19 cellular contexts compared by ENCODE assay signal in the genomic region with DNA sequence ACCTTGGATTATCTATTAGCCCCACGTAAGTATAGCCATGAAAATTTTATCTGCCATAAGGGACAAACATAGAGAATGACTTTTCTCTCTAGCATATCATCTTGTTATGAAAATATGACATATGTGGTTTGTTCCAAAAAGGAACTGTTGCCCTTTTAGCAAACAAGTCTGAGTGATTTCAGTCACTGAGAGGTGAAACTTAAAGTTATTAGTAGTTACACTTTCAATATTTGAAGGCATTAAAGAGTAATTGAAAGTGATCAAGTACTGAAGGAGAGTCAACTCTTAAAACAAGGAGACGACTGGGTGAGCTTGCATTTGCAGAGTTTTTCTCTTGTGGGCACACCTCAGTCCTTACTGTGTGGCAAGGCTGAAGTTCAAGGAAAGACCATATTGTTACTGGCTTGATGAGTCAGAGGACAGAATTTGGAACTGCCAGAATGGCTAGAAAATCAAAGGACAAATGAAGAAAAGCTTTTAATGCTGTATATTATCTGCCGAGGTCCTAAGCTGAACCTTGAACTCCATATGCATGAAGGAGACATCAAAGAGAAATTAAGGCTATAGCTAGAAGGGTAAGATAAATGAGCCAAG.
DNase-seq lines count a peak whose midpoint lies in the region; ATAC-seq, FAIRE-seq and TF ChIP-seq lines count a peak whose summit lies in the region.
"Had no signal": no experiment of that assay in that cellular context is flagged by ENCODE, and none has a peak within 500 bp of the region (broad histone marks: within the 10 kb centered on the region; RNA-seq: fewer than 3 reads in every experiment).

No MANE protein-coding gene starts in this region.

- FAIRE-seq in GM12891 (lab: Jason Lieb, UNC): no peak
- FAIRE-seq: colon had no signal

- H3K27me3 ChIP-seq in transverse colon: no peaks in the 10 kb centered on the region

- no peak for TF ChIP-seq CTCF in transverse colon (IDR thresholded peaks at IDR 0.05)

- 63 to 87% methylated on average over 3 of the region's 3 CpGs for WGBS in transverse colon (ENCODE audit: low coverage in 1 of 2), 2 donors

- peaks cover 0 to 3% of the 10 kb centered on the region in 2 donors for H3K9me3 ChIP-seq in transverse colon

- in situ Hi-C loops in transverse colon (cut with MboI; ENCODE audit: low pct_ligation_motif_present in 1 of 4, low pct_unique_long_range_greater_than_20kb in 1 of 4, low sequenced_read_pairs in 3 of 4): no loop called here

- no peak for TF ChIP-seq EP300 in transverse colon (IDR thresholded peaks at IDR 0.05; ENCODE audit: low read depth)

- H3K4me3 ChIP-seq in transverse colon: no peak overlapping the region

- H3K4me1 ChIP-seq in transverse colon: no peaks in the 10 kb centered on the region

- no peaks in the 10 kb centered on the region for H3K36me3 ChIP-seq in transverse colon

- no peak overlapping the region for H3K27ac ChIP-seq in transverse colon

- ATAC-seq in GM19351 (IDR thresholded peaks at IDR 0.05; ENCODE audit: unreplicated experiment) (peak; percentile 82), HG02610 (IDR thresholded peaks at IDR 0.05; ENCODE audit: unreplicated experiment) (peak; percentile 93), HG03558 (IDR thresholded peaks at IDR 0.05; ENCODE audit: extremely low read depth, unreplicated experiment) (peak; percentile 74)
- ATAC-seq: CD8-positive, alpha-beta T cell had no signal

- TF ChIP-seq POLR2A in GM12891 (IDR thresholded peaks at IDR 0.05; ENCODE audit: low read depth, low read length) (no peak), transverse colon (IDR thresholded peaks at IDR 0.05) (no peak)

- intact Hi-C loops in transverse colon (cut with DNase I; ENCODE audit: low total_unique reads): loop anchor here (10.0 kb wide), 1 partner anchor 1798 kb away; a partner anchor contains a TSS

- DNase-seq in GM12891 (ENCODE audit: insufficient read length, low spot score) (no peak), NK-92 (lab: John Stamatoyannopoulos, UW; ENCODE audit: unreplicated experiment) (no peak), transverse colon (no peak), anterior cingulate cortex (lab: John Stamatoyannopoulos, UW) (no peak)
- DNase-seq in stimulated activated CD4-positive, alpha-beta T cell treated with anti-CD3 and anti-CD28 coated beads, Interleukin-4, amount 100 ng/mL, for 24 hours: no peak
- DNase-seq: activated effector memory CD4-positive, alpha-beta T cell treated with anti-CD3 and anti-CD28 coated beads, Interleukin-2, amount 50 U/mL, for 16 hours; CD8-positive, alpha-beta T cell; EL; immature natural killer cell; mammary epithelial cell; NCI-H187; NCI-H524 treated with DMSO at 0.1 percent for 48 hours; nephron progenitor cell; retina; substantia nigra had no signal

TF ChIP-seq in GM12891, 5 proteins besides CTCF, POLR2A, EP300 and RAD21:
- TF ChIP-seq SPI1 (IDR thresholded peaks at IDR 0.05; ENCODE audit: low read depth, low read length) (peak; percentile 34; the same call in 1 of the 2 replicates), TAF1 (IDR thresholded peaks at IDR 0.05; ENCODE audit: low read depth, low read length) (no peak)
